In genomic region chr10:68474021-68474420, GRCh38 we compare ENCODE assay signal across 27 cellular contexts. TPM values are rescaled to one million over a fixed set of nuclear protein-coding genes. Genes with fewer than 3 reads are reported as not detected.
DNase-seq lines count a peak whose midpoint lies in the region; ATAC-seq, FAIRE-seq and TF ChIP-seq lines count a peak whose summit lies in the region.
"Had no signal": no experiment of that assay in that cellular context is flagged by ENCODE, and none has a peak within 500 bp of the region (broad histone marks: within the 10 kb centered on the region; RNA-seq: fewer than 3 reads in every experiment).

No MANE protein-coding gene starts in this region.

- H3K4me1 Mint-ChIP-seq in natural killer cell (peaks cover 16 to 19% of the 10 kb centered on the region in 2 donors), nephron (peaks cover 29% of the 10 kb centered on the region), endothelial cell (ENCODE audit: unreplicated experiment) (peaks cover 9% of the 10 kb centered on the region)
- H3K4me1 Mint-ChIP-seq in natural killer cell treated with Interleukin-12 subunit alpha and Interleukin-12 subunit beta and Interleukin-15 and Interleukin-18, amount 100 ng/mL, for 72 hours (ENCODE audit: low read depth in 2 of 2) = peaks cover 16 to 27% of the 10 kb centered on the region in 2 donors
- peaks cover 5 to 24% (median 14%) of the 10 kb centered on the region in 4 donors for H3K4me1 Mint-ChIP-seq in CD4-positive, alpha-beta memory T cell

- intact Hi-C loops in natural killer cell (cut with micrococcal nuclease) = no loop called here
- intact Hi-C loops in K562 (cut with micrococcal nuclease) = no loop called here
- intact Hi-C loops in CD4-positive, alpha-beta memory T cell (cut with micrococcal nuclease) = no loop called here

- POLR2A ChIA-PET in K562 (lab: Yijun Ruan, JAX) = interaction anchor here (0.6 to 1.6 kb wide), 5 partner anchors 10 to 256 kb away, joined by 3 to 4 read pairs (median 3); no protein-coding TSS in a partner anchor
- POLR2A ChIA-PET in CD4-positive, alpha-beta memory T cell (lab: Charles Lee; ENCODE audit: partially characterized antibody) = no interaction called here

- no peaks in the 10 kb centered on the region for H3K9me3 ChIP-seq in K562 (replicated peaks; ENCODE audit: control insufficient read depth, insufficient read depth, low read depth, low read length)
- H3K9me3 ChIP-seq in CD4-positive, alpha-beta memory T cell (ENCODE audit: control insufficient read depth in 1 of 2, low read length in 2 of 2) = no peaks in the 10 kb centered on the region
- H3K9me3 ChIP-seq: MG63 had no signal

- H3K4me3 Mint-ChIP-seq in natural killer cell (peak overlapping the region; percentile 1), nephron (peak overlapping the region; percentile 35 to 70 (median 62)), endothelial cell (ENCODE audit: unreplicated experiment) (no peak overlapping the region)
- no peak overlapping the region for H3K4me3 Mint-ChIP-seq in natural killer cell treated with Interleukin-12 subunit alpha and Interleukin-12 subunit beta and Interleukin-15 and Interleukin-18, amount 100 ng/mL, for 72 hours
- peak overlapping the region in 1 of 8 donors; percentile 33 for H3K4me3 Mint-ChIP-seq in CD4-positive, alpha-beta memory T cell

- H3K27me3 ChIP-seq in K562 (ENCODE audit: control insufficient read depth in 2 of 2, insufficient read depth in 2 of 2, low read length in 2 of 2) = no peaks in the 10 kb centered on the region
- no peaks in the 10 kb centered on the region for H3K27me3 ChIP-seq in CD4-positive, alpha-beta memory T cell (ENCODE audit: insufficient read depth, low read length)
- H3K27me3 ChIP-seq: MG63 had no signal

- no peak overlapping the region for H3K9ac ChIP-seq in K562 (ENCODE audit: insufficient read depth in 1 of 2, low read depth in 2 of 2, low read length in 2 of 2)

- CTCF ChIA-PET in K562 (lab: Yijun Ruan, JAX; ENCODE audit: low intra/inter-chr PET ratio) = no interaction called here
- CTCF ChIA-PET in CD4-positive, alpha-beta memory T cell (lab: Charles Lee; ENCODE audit: partially characterized antibody) = interaction anchor here (1.1 kb wide), 1 partner anchor 125 kb away, joined by 3 read pairs; no protein-coding TSS in a partner anchor

- H3K27ac Mint-ChIP-seq in natural killer cell (no peak overlapping the region), nephron (no peak overlapping the region), endothelial cell (ENCODE audit: unreplicated experiment) (no peak overlapping the region)
- H3K27ac Mint-ChIP-seq in natural killer cell treated with Interleukin-12 subunit alpha and Interleukin-12 subunit beta and Interleukin-15 and Interleukin-18, amount 100 ng/mL, for 72 hours = no peak overlapping the region
- H3K27ac Mint-ChIP-seq in CD4-positive, alpha-beta memory T cell = no peak overlapping the region

- peaks cover 9 to 11% of the 10 kb centered on the region in 2 experiments; a peak in 4 of 5 replicates for H3K4me1 ChIP-seq in K562 (replicated peaks in 1 of 2; ENCODE audit: control insufficient read depth in 2 of 2, insufficient read depth in 2 of 2, low read length in 2 of 2)
- H3K4me1 ChIP-seq in CD4-positive, alpha-beta memory T cell (ENCODE audit: insufficient read depth, low read length) = peaks cover 16% of the 10 kb centered on the region

- H3K9me3 Mint-ChIP-seq in natural killer cell (no peaks in the 10 kb centered on the region), nephron (no peaks in the 10 kb centered on the region), endothelial cell (ENCODE audit: unreplicated experiment) (no peaks in the 10 kb centered on the region)
- no peaks in the 10 kb centered on the region for H3K9me3 Mint-ChIP-seq in natural killer cell treated with Interleukin-12 subunit alpha and Interleukin-12 subunit beta and Interleukin-15 and Interleukin-18, amount 100 ng/mL, for 72 hours
- H3K9me3 Mint-ChIP-seq in CD4-positive, alpha-beta memory T cell = peaks cover 0 to 2% (median 0%) of the 10 kb centered on the region in 8 donors

- no peak overlapping the region for H3K4me3 ChIP-seq in K562
- no peak overlapping the region for H3K4me3 ChIP-seq in CD4-positive, alpha-beta memory T cell (ENCODE audit: low read length in 2 of 2)
- H3K4me3 ChIP-seq: GM12878, MG63, SK-N-MC had no signal

- H3K27me3 Mint-ChIP-seq in natural killer cell (ENCODE audit: low read depth in 2 of 2) (no peaks in the 10 kb centered on the region), nephron (ENCODE audit: low read depth) (no peaks in the 10 kb centered on the region), endothelial cell (ENCODE audit: unreplicated experiment) (no peaks in the 10 kb centered on the region)
- no peaks in the 10 kb centered on the region for H3K27me3 Mint-ChIP-seq in natural killer cell treated with Interleukin-12 subunit alpha and Interleukin-12 subunit beta and Interleukin-15 and Interleukin-18, amount 100 ng/mL, for 72 hours
- H3K27me3 Mint-ChIP-seq in CD4-positive, alpha-beta memory T cell = no peaks in the 10 kb centered on the region

- H3K9me1 ChIP-seq in K562 (ENCODE audit: control insufficient read depth, insufficient read depth, low read length) = no peaks in the 10 kb centered on the region

- no peak overlapping the region for H2AFZ ChIP-seq in K562 (ENCODE audit: low read depth, low read length)

- no TSS peak for BruUV-seq in K562 (replicated peaks; lab: Mats Ljungman, UMichigan)

- H3K36me3 ChIP-seq in K562 (ENCODE audit: control insufficient read depth, insufficient read depth, low read length) = peaks cover 15% of the 10 kb centered on the region
- no peaks in the 10 kb centered on the region for H3K36me3 ChIP-seq in CD4-positive, alpha-beta memory T cell (ENCODE audit: insufficient read depth, low read length)
- H3K36me3 ChIP-seq: MG63 had no signal

- TF ChIP-seq POLR2A in K562 (conservative IDR thresholded peaks at IDR 0.05) = no peak

- ATAC-seq in natural killer cell (no peak), K562 (no peak)
- ATAC-seq in natural killer cell treated with Interleukin-12 subunit alpha and Interleukin-12 subunit beta and Interleukin-15 and Interleukin-18, amount 100 ng/mL, for 72 hours = no peak
- ATAC-seq: GM12878 had no signal

- TF ChIP-seq CTCF in natural killer cell (IDR thresholded peaks at IDR 0.05) (no peak), K562 (IDR thresholded peaks at IDR 0.05 in 2 of 3, conservative IDR thresholded peaks at IDR 0.05 in 1 of 3; ENCODE audit: insufficient read depth in 2 of 3, low read depth in 1 of 3, low read length in 3 of 3) (no peak), nephron (IDR thresholded peaks at IDR 0.05; ENCODE audit: unreplicated experiment in 3 of 3) (no peak), endothelial cell (IDR thresholded peaks at IDR 0.05; ENCODE audit: unreplicated experiment) (no peak)

- H3K36me3 Mint-ChIP-seq in natural killer cell (no peaks in the 10 kb centered on the region), nephron (ENCODE audit: low read depth) (peaks cover 5% of the 10 kb centered on the region), endothelial cell (ENCODE audit: low read depth, unreplicated experiment) (no peaks in the 10 kb centered on the region)
- no peaks in the 10 kb centered on the region for H3K36me3 Mint-ChIP-seq in natural killer cell treated with Interleukin-12 subunit alpha and Interleukin-12 subunit beta and Interleukin-15 and Interleukin-18, amount 100 ng/mL, for 72 hours
- peaks cover 4 to 5% of the 10 kb centered on the region in 2 donors for H3K36me3 Mint-ChIP-seq in CD4-positive, alpha-beta memory T cell

- FAIRE-seq in K562 (lab: Jason Lieb, UNC) = no peak
- FAIRE-seq: G401.6, GM12878, HTR-8/SVneo had no signal

- no peak for TF ChIP-seq RAD21 in K562 (CRISPR knock-in tag; conservative IDR thresholded peaks at IDR 0.05 in 1 of 2, IDR thresholded peaks at IDR 0.05 in 1 of 2)

- H3K79me2 ChIP-seq in K562 (ENCODE audit: control insufficient read depth, insufficient read depth, low read length) = peaks cover 27% of the 10 kb centered on the region

- DNase-seq in natural killer cell (no peak), K562 (ENCODE audit: extremely low read depth in 1 of 4, low spot score in 3 of 4) (no peak), endothelial cell (ENCODE audit: low spot score) (no peak), RPMI8226 (no peak)
- no peak for DNase-seq in natural killer cell treated with Interleukin-12 subunit alpha and Interleukin-12 subunit beta and Interleukin-15 and Interleukin-18, amount 100 ng/mL, for 72 hours (ENCODE audit: low spot score)
- DNase-seq in CD4-positive, alpha-beta memory T cell = no peak
- DNase-seq in activated effector memory CD4-positive, alpha-beta T cell treated with anti-CD3 and anti-CD28 coated beads, Interleukin-2, amount 50 U/mL, for 16 hours = no peak
- DNase-seq: 8988T; ACHN; COR-L47; DMS53; H7; KBM-7; MG63; NCI-H1105 treated with DMSO at 0.1 percent for 48 hours; NCI-H146; NCI-H2029; NCI-H446 treated with DMSO at 0.1 percent for 48 hours; NCI-H526; NK-92 treated with Interleukin-12 subunit alpha and Interleukin-12 subunit beta, amount 100 ng/mL, for 24 hours; SHP77 had no signal

- H3K4me2 ChIP-seq in K562 (ENCODE audit: insufficient read depth, low read length) = no peak overlapping the region

- 38% methylated on average over 3 of the region's 3 CpGs for WGBS in K562 (ENCODE audit: insufficient coverage, low coverage, missing lambda C conversion rate)

- H3K27ac ChIP-seq in K562 (ENCODE audit: extremely low read depth, low read depth, low read length) = no peak overlapping the region
- H3K27ac ChIP-seq in CD4-positive, alpha-beta memory T cell (ENCODE audit: low read depth, low read length) = no peak overlapping the region
- H3K27ac ChIP-seq: RWPE1, SK-N-MC had no signal

- TF ChIP-seq EP300 in K562 (IDR thresholded peaks at IDR 0.05; ENCODE audit: low read length) = no peak

- in situ Hi-C loops in K562 (cut with MboI) = no loop called here

- H4K20me1 ChIP-seq in K562 (replicated peaks; ENCODE audit: control insufficient read depth, insufficient read depth, low read length) = no peaks in the 10 kb centered on the region

RNA-seq across cellular contexts. Expression of gene DNA2, which starts 2.2 kb away (rescaled TPM):
- 1 to 10 TPM; 7.7 to 9.9 (median 8.6) TPM for total RNA-seq in natural killer cell
- total RNA-seq in natural killer cell treated with Interleukin-12 subunit alpha and Interleukin-12 subunit beta and Interleukin-15 and Interleukin-18, amount 100 ng/mL, for 72 hours = 10 to 100 TPM; 25.8 to 69.0 TPM
- total RNA-seq in K562 (2011; cell fraction: chromatin; rRNA removed; ENCODE audit: low replicate concordance) = 50.5 and 236 TPM in 2 replicates
- total RNA-seq in K562 (2011; cell fraction: nucleolus; rRNA removed) = 26.7 and 32.4 TPM in 2 replicates
- total RNA-seq in K562 (2011; cell fraction: nucleoplasm; rRNA removed) = 64.3 and 73.3 TPM in 2 replicates
- 24.6 and 35.1 TPM in 2 replicates for total RNA-seq in K562 (2014; rRNA removed)
- 51.4 and 59.2 TPM in 2 replicates for total RNA-seq in K562 (2014; rRNA removed; fragmentation: Illumina TruSeq; extraction: Trizol)
- 47.4 and 50.5 TPM in 2 replicates for total RNA-seq in K562 (2015; rRNA removed; fragmentation: Illumina TruSeq; extraction: Trizol)
- 45.8 and 47.7 TPM in 2 replicates for total RNA-seq in K562 (2021)
- 31.8 and 43.5 TPM in 2 replicates for polyA plus RNA-seq in K562 (2011; rRNA removed)
- 4.9 and 16.6 TPM in 2 replicates for polyA plus RNA-seq in K562 (2011; cell fraction: cytosol; rRNA removed)
- 22.2 and 33.6 TPM in 2 replicates for polyA plus RNA-seq in K562 (2011; cell fraction: nucleus; rRNA removed)
- 20.1 and 20.6 TPM in 2 replicates for polyA plus RNA-seq in K562 (2012)
- 38.3 and 40.8 TPM in 2 replicates for polyA plus RNA-seq in K562 (2014; fragmentation: Illumina TruSeq; extraction: Trizol)
- 10 to 100 TPM; 24.7 to 32.7 TPM for polyA plus RNA-seq in K562 (2014; fragmentation: Nextera tagmentation; extraction: Ambion mirVana)
- polyA plus RNA-seq in K562 (2014; rRNA removed) = 31.4 and 35.1 TPM in 2 replicates
- polyA minus RNA-seq in K562 (2011; rRNA and poly(A)+ RNA removed) = 57.9 and 74.1 TPM in 2 replicates
- polyA minus RNA-seq in K562 (2011; cell fraction: cytosol; rRNA and poly(A)+ RNA removed) = 21.9 and 24.0 TPM in 2 replicates
- polyA minus RNA-seq in K562 (2011; cell fraction: nucleus; rRNA and poly(A)+ RNA removed) = 18.6 and 35.5 TPM in 2 replicates
- 14.5 TPM for total RNA-seq in endothelial cell (ENCODE audit: unreplicated experiment)
- 1 to 10 TPM; 5.4 to 7.7 TPM for total RNA-seq in CD4-positive, alpha-beta memory T cell
- 1 to 10 TPM in 1 of 2 donors, under 1 TPM in 1; 0.36 to 1.2 TPM for polyA plus RNA-seq in CD4-positive, alpha-beta memory T cell

RNA-seq across cellular contexts. Expression of gene SLC25A16, which starts 53.3 kb away (rescaled TPM):
- total RNA-seq in natural killer cell (10 to 100 TPM; 30.2 to 31.5 (median 31.1) TPM), K562 (2014; rRNA removed) (7.5 and 9.0 TPM in 2 replicates), K562 (2014; rRNA removed; fragmentation: Illumina TruSeq; extraction: Trizol) (25.7 and 32.0 TPM in 2 replicates), K562 (2015; rRNA removed; fragmentation: Illumina TruSeq; extraction: Trizol) (16.7 and 16.8 TPM in 2 replicates), K562 (2021) (21.9 and 24.1 TPM in 2 replicates), endothelial cell (ENCODE audit: unreplicated experiment) (19.1 TPM)
- 10 to 100 TPM; 28.9 to 41.3 TPM for total RNA-seq in natural killer cell treated with Interleukin-12 subunit alpha and Interleukin-12 subunit beta and Interleukin-15 and Interleukin-18, amount 100 ng/mL, for 72 hours
- total RNA-seq in K562 (2011; cell fraction: chromatin; rRNA removed; ENCODE audit: low replicate concordance) = 154 and 293 TPM in 2 replicates
- total RNA-seq in K562 (2011; cell fraction: nucleolus; rRNA removed) = 80.4 and 84.5 TPM in 2 replicates
- 109 and 132 TPM in 2 replicates for total RNA-seq in K562 (2011; cell fraction: nucleoplasm; rRNA removed)
- polyA plus RNA-seq in K562 (2011; rRNA removed) (26.0 and 28.5 TPM in 2 replicates), K562 (2014; fragmentation: Illumina TruSeq; extraction: Trizol) (9.6 and 12.0 TPM in 2 replicates), K562 (2014; fragmentation: Nextera tagmentation; extraction: Ambion mirVana) (1 to 10 TPM; 2.7 to 5.1 TPM), K562 (2014; rRNA removed) (20.0 and 24.6 TPM in 2 replicates)
- 6.3 and 11.1 TPM in 2 replicates for polyA plus RNA-seq in K562 (2011; cell fraction: cytosol; rRNA removed)
- polyA plus RNA-seq in K562 (2011; cell fraction: nucleus; rRNA removed) = 49.8 and 58.5 TPM in 2 replicates
- polyA plus RNA-seq in K562 (2012) = 6.7 and 9.8 TPM in 2 replicates
- 36.2 and 41.9 TPM in 2 replicates for polyA minus RNA-seq in K562 (2011; rRNA and poly(A)+ RNA removed)
- polyA minus RNA-seq in K562 (2011; cell fraction: cytosol; rRNA and poly(A)+ RNA removed) = 22.1 and 26.7 TPM in 2 replicates
- 18.6 and 24.5 TPM in 2 replicates for polyA minus RNA-seq in K562 (2011; cell fraction: nucleus; rRNA and poly(A)+ RNA removed)
- 10 to 100 TPM; 29.1 to 30.7 TPM for total RNA-seq in CD4-positive, alpha-beta memory T cell
- 1 to 10 TPM; 5.4 to 6.7 TPM for polyA plus RNA-seq in CD4-positive, alpha-beta memory T cell

Comparison
In these comparisons a context has a peak if more than half of its experiments do, and no peak if none do; other contexts are left out.
1. H3K4me3 Mint-ChIP-seq: peak in natural killer cell (single experiment) and nephron (3 of 3); none in natural killer cell treated with Interleukin-12 subunit alpha and Interleukin-12 subunit beta and Interleukin-15 and Interleukin-18, amount 100 ng/mL, for 72 hours (single experiment) and endothelial cell (single experiment).